ENCODE assay signal across 10 cellular contexts in the genomic region with DNA sequence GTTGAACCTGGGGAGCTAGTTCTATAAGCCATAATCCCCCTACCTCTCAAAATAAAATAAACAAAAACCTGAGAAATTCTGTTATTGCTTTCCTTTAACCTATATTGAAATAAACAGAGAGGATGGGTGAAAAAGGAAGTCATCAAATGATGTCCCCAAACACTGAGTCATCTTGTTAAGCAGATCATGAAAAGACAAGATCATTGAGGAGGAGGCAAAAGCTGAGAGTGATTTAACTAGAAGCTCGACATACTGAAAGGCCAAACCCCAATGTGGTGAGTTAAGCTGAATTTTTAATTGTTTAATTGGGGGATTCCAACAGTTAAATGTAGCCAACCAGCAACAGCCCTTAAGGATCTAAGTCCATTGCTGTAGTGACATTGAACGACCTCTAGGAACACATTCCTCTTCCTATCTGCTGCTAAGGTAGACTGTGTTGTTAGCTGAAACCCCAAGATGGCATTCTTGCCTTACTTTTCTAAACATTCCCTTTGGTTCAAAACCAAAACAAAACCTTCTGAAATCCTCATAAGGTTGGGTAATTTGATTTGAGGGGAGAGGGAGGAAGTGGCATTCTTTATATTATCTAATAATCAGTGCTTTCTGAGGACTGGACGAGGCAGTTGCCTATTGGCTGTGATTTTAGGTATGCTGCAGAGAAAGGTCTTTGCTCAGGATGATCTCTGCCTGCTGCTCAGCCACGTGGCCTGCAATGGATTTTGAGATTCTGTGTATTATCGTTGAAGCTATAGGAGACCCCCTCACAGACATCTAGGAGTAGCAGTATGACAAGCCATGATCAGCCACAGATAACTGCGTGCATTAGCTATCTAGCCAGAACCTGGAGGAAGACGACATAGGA.
A peak's percentile ranks its signal among the peaks of the same experiment; 100 is the strongest.
DNase-seq lines count a peak whose midpoint lies in the region; ATAC-seq and TF ChIP-seq lines count a peak whose summit lies in the region.
"Had no signal": no experiment of that assay in that cellular context is flagged by ENCODE, and none has a peak within 500 bp of the region (broad histone marks: within the 10 kb centered on the region; RNA-seq: fewer than 3 reads in every experiment).

No MANE protein-coding gene starts in this region.

- no peaks in the 10 kb centered on the region for H3K36me3 ChIP-seq in CD4-positive, alpha-beta memory T cell (ENCODE audit: insufficient read depth, low read length)
- no peaks in the 10 kb centered on the region for H3K36me3 ChIP-seq in HCT116 (ENCODE audit: control insufficient read depth in 1 of 2, insufficient read depth in 2 of 2, low read length in 2 of 2)

- CTCF ChIA-PET in CD4-positive, alpha-beta memory T cell (lab: Charles Lee; ENCODE audit: partially characterized antibody), result interaction anchor here (0.6 to 8.9 kb wide), 31 partner anchors 10 to 1234 kb away, joined by 3 to 80 read pairs (median 5); no protein-coding TSS in a partner anchor
- CTCF ChIA-PET in HCT116 (lab: Charles Lee) (interaction anchor here (0.6 to 1.3 kb wide), 5 partner anchors 10 to 576 kb away, joined by 3 to 5 read pairs (median 4); no protein-coding TSS in a partner anchor), T-cell (lab: Charles Lee) (interaction anchor here (0.5 to 2.6 kb wide), 20 partner anchors 39 to 850 kb away, joined by 3 to 24 read pairs (median 4); no protein-coding TSS in a partner anchor)

- H3K9me3 ChIP-seq in CD4-positive, alpha-beta memory T cell (ENCODE audit: control insufficient read depth in 1 of 2, low read length in 2 of 2), result no peaks in the 10 kb centered on the region
- H3K9me3 ChIP-seq in HCT116 (ENCODE audit: control insufficient read depth in 1 of 2, insufficient read depth in 1 of 2, low read depth in 1 of 2, low read length in 2 of 2), result no peaks in the 10 kb centered on the region

- peak; percentile 73 for ATAC-seq in HCT116
- peak; percentile 93 to 100 (median 96) for ATAC-seq in T-cell (replicated peaks in 1 of 4)

- no peak overlapping the region for H2AFZ ChIP-seq in HCT116 (ENCODE audit: low read depth, low read length, poor library complexity, severe bottlenecking)

- H3K9ac ChIP-seq in HCT116 (ENCODE audit: low read length), result no peak overlapping the region

- peak; percentile 14 to 39 (median 32); a peak in 3 of 6 replicates for TF ChIP-seq CTCF in HCT116 (IDR thresholded peaks at IDR 0.05 in 2 of 3, conservative IDR thresholded peaks at IDR 0.05 in 1 of 3; ENCODE audit: borderline replicate concordance in 1 of 3, insufficient read depth in 1 of 3, low read depth in 2 of 3, low read length in 2 of 3)

- no peaks in the 10 kb centered on the region for H3K79me2 ChIP-seq in HCT116 (ENCODE audit: insufficient read depth, low read length)

- peaks cover 0 to 2% (median 0%) of the 10 kb centered on the region in 8 donors for H3K9me3 Mint-ChIP-seq in CD4-positive, alpha-beta memory T cell
- no peaks in the 10 kb centered on the region for H3K9me3 Mint-ChIP-seq in T-cell

- peaks cover 10 to 16% (median 13%) of the 10 kb centered on the region in 4 donors for H3K4me1 Mint-ChIP-seq in CD4-positive, alpha-beta memory T cell
- peaks cover 8 to 11% (median 8%) of the 10 kb centered on the region in 3 donors for H3K4me1 Mint-ChIP-seq in T-cell

- no peaks in the 10 kb centered on the region for H3K9me2 ChIP-seq in HCT116 (ENCODE audit: insufficient read depth)

- TF ChIP-seq POLR2A in HCT116 (IDR thresholded peaks at IDR 0.05; ENCODE audit: borderline replicate concordance, extremely low read depth, insufficient read depth, insufficient read length), result no peak

- no peaks in the 10 kb centered on the region for H3K27me3 ChIP-seq in CD4-positive, alpha-beta memory T cell (ENCODE audit: insufficient read depth, low read length)
- H3K27me3 ChIP-seq in HCT116 (ENCODE audit: insufficient read depth, low read length), result peaks cover 59% of the 10 kb centered on the region

- H3K4me1 ChIP-seq in CD4-positive, alpha-beta memory T cell (ENCODE audit: insufficient read depth, low read length), result peaks cover 10% of the 10 kb centered on the region
- H3K4me1 ChIP-seq in HCT116 (ENCODE audit: control insufficient read depth in 1 of 2, insufficient read depth in 2 of 2, low read length in 2 of 2), result no peaks in the 10 kb centered on the region

- H3K4me3 ChIP-seq in CD4-positive, alpha-beta memory T cell (ENCODE audit: low read length in 2 of 2), result no peak overlapping the region
- H3K4me3 ChIP-seq in HCT116 (replicated peaks in 1 of 2; ENCODE audit: low read depth in 1 of 2, low read length in 2 of 2), result no peak overlapping the region

- H3K27ac ChIP-seq in CD4-positive, alpha-beta memory T cell (ENCODE audit: low read depth, low read length), result no peak overlapping the region
- H3K27ac ChIP-seq in HCT116 (ENCODE audit: low read depth, low read length), result no peak overlapping the region

- H3K4me2 ChIP-seq in HCT116 (ENCODE audit: low read length), result no peak overlapping the region

- POLR2A ChIA-PET in CD4-positive, alpha-beta memory T cell (lab: Charles Lee; ENCODE audit: partially characterized antibody), result interaction anchor here (0.5 to 3.1 kb wide), 10 partner anchors 51 to 574 kb away, joined by 3 to 31 read pairs (median 3); a partner anchor contains a TSS
- POLR2A ChIA-PET in HCT116 (lab: Charles Lee), result no interaction called here
- POLR2A ChIA-PET in T-cell (lab: Charles Lee), result interaction anchor here in 1 of 2 donors (0.5 kb wide), 1 partner anchor 246 kb away, joined by 4 read pairs; no protein-coding TSS in a partner anchor

- peaks cover 7 to 12% of the 10 kb centered on the region in 2 donors for H3K27me3 Mint-ChIP-seq in CD4-positive, alpha-beta memory T cell
- H3K27me3 Mint-ChIP-seq in T-cell, result peaks cover 3 to 4% of the 10 kb centered on the region in 2 donors

- no TSS peak for BruUV-seq in HCT116 (replicated peaks; lab: Mats Ljungman, UMichigan)

- DNase-seq in CD4-positive, alpha-beta memory T cell, result peak; percentile 44 to 76 (median 70)
- DNase-seq in HCT116 (ENCODE audit: low read depth, low spot score) (peak; percentile 10), T-cell (peak in 7 of 34 experiments; percentile 6 to 25 (median 11)), iPS DF 4.7 (ENCODE audit: extremely low read depth, low spot score) (peak; percentile 41), GM19238 (ENCODE audit: insufficient read length, low spot score) (no peak), C1 segment of cervical spinal cord (lab: John Stamatoyannopoulos, UW) (no peak), NCI-H774 (lab: John Stamatoyannopoulos, UW) (no peak), epidermal melanocyte (ENCODE audit: insufficient read length, low spot score) (no peak)
- DNase-seq: naive B cell, NCI-H1930 had no signal

- H3K36me3 Mint-ChIP-seq in CD4-positive, alpha-beta memory T cell, result no peaks in the 10 kb centered on the region
- H3K36me3 Mint-ChIP-seq in T-cell, result no peaks in the 10 kb centered on the region
- H3K36me3 Mint-ChIP-seq: naive B cell had no signal

- peak; percentile 35; the same call in 1 of the 2 replicates for TF ChIP-seq RAD21 in HCT116 (IDR thresholded peaks at IDR 0.05; ENCODE audit: low read depth)

- H3K4me3 Mint-ChIP-seq in CD4-positive, alpha-beta memory T cell, result peak overlapping the region in 3 of 8 donors; percentile 3 to 35 (median 13)
- H3K4me3 Mint-ChIP-seq in T-cell, result no peak overlapping the region
- H3K4me3 Mint-ChIP-seq: naive B cell had no signal

- RAD21 ChIA-PET in HCT116 (lab: Charles Lee; ENCODE audit: low non-redundant PET in 1 of 2, low total read pairs in 2 of 2, uncharacterized antibody in 2 of 2, unreplicated experiment in 2 of 2), result no interaction called here

- H3K27ac Mint-ChIP-seq in CD4-positive, alpha-beta memory T cell, result peak overlapping the region in 5 of 7 donors; percentile 5 to 70 (median 61)
- no peak overlapping the region for H3K27ac Mint-ChIP-seq in T-cell

- no peaks in the 10 kb centered on the region for H4K20me1 ChIP-seq in HCT116 (ENCODE audit: insufficient read depth)

- intact Hi-C loops in CD4-positive, alpha-beta memory T cell (cut with micrococcal nuclease), result loop anchor here (1.0 to 5.0 kb wide), 10 partner anchors 27 to 769 kb away; a partner anchor contains a TSS
- intact Hi-C loops in HCT116 (cut with micrococcal nuclease), result loop anchor here (10.0 kb wide), 1 partner anchor 773 kb away; no protein-coding TSS in a partner anchor

TF ChIP-seq in HCT116, 20 proteins besides CTCF, POLR2A, EP300 and RAD21 (continues in another document):
- TF ChIP-seq ZNF274 (IDR thresholded peaks at IDR 0.05; ENCODE audit: low read depth, low read length) (no peak), YY1 (IDR thresholded peaks at IDR 0.05; ENCODE audit: extremely low read depth, insufficient replicate concordance, low read depth, low read length) (no peak), CBX3 (IDR thresholded peaks at IDR 0.05; ENCODE audit: low read depth) (no peak), EZH2phosphoT487 (IDR thresholded peaks at IDR 0.05; ENCODE audit: borderline replicate concordance) (no peak), JUND (IDR thresholded peaks at IDR 0.05) (no peak), SRF (IDR thresholded peaks at IDR 0.05; ENCODE audit: low read depth) (no peak), FOSL1 (IDR thresholded peaks at IDR 0.05; ENCODE audit: low read depth) (no peak), CEBPB (IDR thresholded peaks at IDR 0.05; ENCODE audit: low read depth) (no peak), POLR2AphosphoS5 (IDR thresholded peaks at IDR 0.05; ENCODE audit: low read depth, low read length) (no peak), SIN3A (IDR thresholded peaks at IDR 0.05; ENCODE audit: low read depth) (no peak)
- TF ChIP-seq, protein P1, sequence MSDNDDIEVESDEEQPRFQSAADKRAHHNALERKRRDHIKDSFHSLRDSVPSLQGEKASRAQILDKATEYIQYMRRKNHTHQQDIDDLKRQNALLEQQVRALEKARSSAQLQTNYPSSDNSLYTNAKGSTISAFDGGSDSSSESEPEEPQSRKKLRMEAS (IDR thresholded peaks at IDR 0.05), result no peak
- TF ChIP-seq, protein P2, sequence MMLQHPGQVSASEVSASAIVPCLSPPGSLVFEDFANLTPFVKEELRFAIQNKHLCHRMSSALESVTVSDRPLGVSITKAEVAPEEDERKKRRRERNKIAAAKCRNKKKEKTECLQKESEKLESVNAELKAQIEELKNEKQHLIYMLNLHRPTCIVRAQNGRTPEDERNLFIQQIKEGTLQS (IDR thresholded peaks at IDR 0.05), result no peak

Comparison
In these comparisons a context has a peak if more than half of its experiments do, and no peak if none do; other contexts are left out.
1. DNase-seq: peak in CD4-positive, alpha-beta memory T cell (5 of 5), HCT116 (single experiment) and iPS DF 4.7 (single experiment); none in GM19238 (single experiment), C1 segment of cervical spinal cord (0 of 14), NCI-H774 (single experiment) and epidermal melanocyte (single experiment).
2. H3K27ac Mint-ChIP-seq: peak in CD4-positive, alpha-beta memory T cell (5 of 7); none in T-cell (0 of 2).